Comparison of ENCODE assay signal across 8 cellular contexts in the genomic region with DNA sequence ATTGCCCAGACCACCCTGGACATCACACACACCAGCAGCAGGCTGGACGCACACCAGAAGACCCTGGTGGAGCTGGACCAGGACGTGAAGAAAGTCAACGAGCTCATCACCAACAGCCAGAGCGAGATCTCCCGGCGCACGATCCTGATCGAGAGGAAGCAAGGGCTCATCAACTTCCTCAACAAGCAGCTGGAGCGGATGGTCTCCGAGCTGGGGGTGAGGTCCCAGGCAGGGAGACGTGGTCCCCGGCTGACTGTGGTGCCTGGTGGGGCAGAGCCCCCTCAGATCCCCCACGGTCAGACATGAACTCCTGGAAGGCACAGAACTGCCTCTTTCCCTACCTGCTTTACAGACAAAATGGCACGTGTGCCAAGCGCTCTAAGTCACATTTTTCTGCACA.
"Had no signal": no experiment of that assay in that cellular context is flagged by ENCODE, and none has a peak within 500 bp of the region (broad histone marks: within the 10 kb centered on the region; RNA-seq: fewer than 3 reads in every experiment).

No MANE protein-coding gene starts in this region.

- ATAC-seq: GM23338, HepG2 had no signal

- H3K4me3 ChIP-seq: GM23338 had no signal

- FAIRE-seq: H1, H54, HepG2 had no signal

- H3K27ac ChIP-seq: HL-60 had no signal

- H3K27ac Mint-ChIP-seq: GM23338, H9, IgD-negative memory B cell had no signal

- DNase-seq: H9, HCEC 1CT had no signal

- H3K4me3 Mint-ChIP-seq: GM23338, H9, IgD-negative memory B cell had no signal

- H3K9me3 Mint-ChIP-seq: GM23338, H9, IgD-negative memory B cell had no signal
